Comparison of ENCODE assay signal across 11 cellular contexts in genomic region chr3:107662109-107662477, GRCh38.
DNase-seq lines count a peak whose midpoint lies in the region; TF ChIP-seq lines count a peak whose summit lies in the region.
"Had no signal": no experiment of that assay in that cellular context is flagged by ENCODE, and none has a peak within 500 bp of the region (broad histone marks: within the 10 kb centered on the region; RNA-seq: fewer than 3 reads in every experiment).

No MANE protein-coding gene starts in this region.

- no peaks in the 10 kb centered on the region for H3K27me3 ChIP-seq in endodermal cell (ENCODE audit: control insufficient read depth, insufficient read depth, low read length, poor library complexity, severe bottlenecking)
- H3K27me3 ChIP-seq in muscle layer of duodenum (ENCODE audit: low read depth, low read length), result no peaks in the 10 kb centered on the region

- in situ Hi-C loops in ACHN (cut with HindIII; ENCODE audit: low pct_ligation_motif_present, low pct_unique_long_range_greater_than_20kb, low sequenced_read_pairs), result no loop called here

- H3K27me3 Mint-ChIP-seq in endodermal cell (ENCODE audit: insufficient read depth), result no peaks in the 10 kb centered on the region

- H3K4me3 ChIP-seq in endodermal cell (ENCODE audit: low read length) (no peak overlapping the region), muscle layer of duodenum (ENCODE audit: low read depth in 1 of 2, low read length in 2 of 2) (peak overlapping the region; percentile 22 to 41)

- WGBS in endodermal cell (ENCODE audit: insufficient coverage in 1 of 2, insufficient read length in 1 of 2), 2 experiments, result 88 to 97% methylated on average over 3 of the region's 3 CpGs

- H3K4me3 Mint-ChIP-seq in endodermal cell, result no peak overlapping the region

- peak overlapping the region; percentile 36 for H3K27ac Mint-ChIP-seq in endodermal cell

- no peaks in the 10 kb centered on the region for H3K4me1 ChIP-seq in endodermal cell (ENCODE audit: control insufficient read depth, insufficient read depth, low read length)
- H3K4me1 ChIP-seq in muscle layer of duodenum (ENCODE audit: control insufficient read depth in 1 of 2, insufficient read depth in 2 of 2, low read length in 2 of 2), result peaks cover 5 to 19% of the 10 kb centered on the region in 2 donors

- no peak overlapping the region for H3K27ac ChIP-seq in endodermal cell (ENCODE audit: low read depth, low read length)
- peak overlapping the region; percentile 62 for H3K27ac ChIP-seq in muscle layer of duodenum (ENCODE audit: low read length)

- H3K36me3 ChIP-seq in endodermal cell (ENCODE audit: control insufficient read depth, insufficient read depth, low read length), result no peaks in the 10 kb centered on the region
- H3K36me3 ChIP-seq in muscle layer of duodenum (ENCODE audit: control insufficient read depth in 1 of 2, insufficient read depth in 2 of 2, low read length in 2 of 2), result no peaks in the 10 kb centered on the region

- peaks cover 2% of the 10 kb centered on the region for H3K36me3 Mint-ChIP-seq in endodermal cell (ENCODE audit: low read depth)

- DNase-seq in AG09319 (ENCODE audit: extremely low read depth, low read depth) (peak; percentile 32), LHCN-M2 (ENCODE audit: low read depth) (peak; percentile 67), endodermal cell (no peak), activated gamma-delta T cell (lab: John Stamatoyannopoulos, UW) (no peak), NCI-H187 treated with DMSO at 0.1 percent for 48 hours (lab: John Stamatoyannopoulos, UW) (no peak), ACHN (no peak), NCI-H1092 (lab: John Stamatoyannopoulos, UW) (no peak)
- DNase-seq: cortex of kidney, GOT3, T1000 had no signal

- H3K9ac ChIP-seq in endodermal cell (ENCODE audit: extremely low read depth, low read length, poor library complexity, severe bottlenecking), result no peak overlapping the region

- no peaks in the 10 kb centered on the region for H3K9me3 ChIP-seq in endodermal cell (ENCODE audit: control insufficient read depth, low read length)
- H3K9me3 ChIP-seq in muscle layer of duodenum (ENCODE audit: control insufficient read depth in 1 of 2, low read length in 2 of 2), result no peaks in the 10 kb centered on the region

- no peaks in the 10 kb centered on the region for H3K9me3 Mint-ChIP-seq in endodermal cell

- TF ChIP-seq CTCF in AG09319 (IDR thresholded peaks at IDR 0.05; ENCODE audit: low read depth, low read length) (no peak), endodermal cell (conservative IDR thresholded peaks at IDR 0.05) (no peak)

- peaks cover 18% of the 10 kb centered on the region for H3K4me1 Mint-ChIP-seq in endodermal cell

Comparison
In these comparisons a context has a peak if more than half of its experiments do, and no peak if none do; other contexts are left out.
1. DNase-seq: peak in AG09319 (single experiment) and LHCN-M2 (single experiment); none in endodermal cell (single experiment), activated gamma-delta T cell (single experiment), NCI-H187 treated with DMSO at 0.1 percent for 48 hours (single experiment), ACHN (single experiment) and NCI-H1092 (single experiment).